ENCODE assay signal across 8 cellular contexts in the genomic region with DNA sequence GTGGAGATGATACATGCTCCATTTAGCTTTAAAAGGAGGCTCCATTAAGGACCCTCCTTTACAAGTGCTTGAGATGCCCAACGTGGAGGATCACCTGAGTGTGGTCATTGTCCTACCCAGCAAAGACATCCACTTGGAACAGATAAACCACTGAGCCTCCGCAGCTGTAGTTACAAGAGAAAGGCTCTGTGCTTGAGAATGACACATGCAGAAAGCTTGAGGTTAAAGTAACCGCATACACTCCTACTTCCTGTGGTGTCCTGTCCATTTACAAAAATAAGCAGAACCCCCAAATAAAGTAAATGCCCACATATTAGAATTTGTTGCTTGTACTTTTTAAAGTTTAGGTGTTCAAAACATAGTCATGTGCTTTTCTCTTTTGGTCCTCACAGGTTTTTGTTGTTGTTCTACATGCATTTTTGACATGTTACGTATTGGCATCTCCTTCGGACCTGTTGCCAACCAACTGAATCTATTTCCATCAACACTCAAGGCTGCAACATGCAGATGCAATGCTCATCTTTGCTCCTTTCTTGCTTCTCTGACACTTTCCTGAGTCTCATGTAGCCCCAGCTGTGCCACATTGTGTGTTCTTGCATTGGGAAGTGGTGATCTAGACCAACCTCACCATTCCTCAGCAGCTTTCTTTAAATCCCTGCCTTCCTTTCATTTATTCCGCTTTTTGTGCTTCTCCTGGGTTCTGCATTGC. TPM values are rescaled to one million over a fixed set of nuclear protein-coding genes. Genes with fewer than 3 reads are reported as not detected.
A peak's percentile ranks its signal among the peaks of the same experiment; 100 is the strongest.
DNase-seq lines count a peak whose midpoint lies in the region; ATAC-seq and TF ChIP-seq lines count a peak whose summit lies in the region.

No MANE protein-coding gene starts in this region.

- TF ChIP-seq CTCF in GM06990 (IDR thresholded peaks at IDR 0.05; ENCODE audit: insufficient read depth, low read length, poor library complexity, severe bottlenecking) (no peak), progenitor cell of endocrine pancreas (IDR thresholded peaks at IDR 0.05; ENCODE audit: unreplicated experiment) (no peak)

- no peak overlapping the region for H3K4me3 Mint-ChIP-seq in progenitor cell of endocrine pancreas (ENCODE audit: low read depth)

- H3K36me3 Mint-ChIP-seq in progenitor cell of endocrine pancreas (ENCODE audit: insufficient read depth) = no peaks in the 10 kb centered on the region

- peak; percentile 57 for DNase-seq in GM06990 (ENCODE audit: extremely low read depth, insufficient read length)
- peak; percentile 16 for DNase-seq in Jurkat, Clone E6-1 (ENCODE audit: low read depth, low spot score)
- peak; percentile 28 for DNase-seq in dedifferentiated amniotic fluid mesenchymal stem cell (ENCODE audit: extremely low spot score)
- DNase-seq in progenitor cell of endocrine pancreas (ENCODE audit: low spot score, unreplicated experiment) = no peak
- DNase-seq in erythroblast (lab: John Stamatoyannopoulos, UW) = no peak
- DNase-seq in NCI-H1436 (lab: John Stamatoyannopoulos, UW) = no peak
- DNase-seq in HUDEP-2 (lab: John Stamatoyannopoulos, UW; ENCODE audit: unreplicated experiment in 76 of 76) = no peak

- no peaks in the 10 kb centered on the region for H3K36me3 ChIP-seq in GM06990 (ENCODE audit: control insufficient read depth, insufficient read depth, low read length)

- no peak overlapping the region for H3K4me3 ChIP-seq in GM06990 (replicated peaks; ENCODE audit: low read depth, low read length)
- no peak overlapping the region for H3K4me3 ChIP-seq in Jurkat, Clone E6-1 (ENCODE audit: low read length)

- TF ChIP-seq POLR2A in erythroblast (IDR thresholded peaks at IDR 0.05; ENCODE audit: low read length) = no peak

- H3K9me3 Mint-ChIP-seq in progenitor cell of endocrine pancreas (ENCODE audit: low read depth) = no peaks in the 10 kb centered on the region

- no peaks in the 10 kb centered on the region for H3K27me3 Mint-ChIP-seq in progenitor cell of endocrine pancreas

- H3K4me1 Mint-ChIP-seq in progenitor cell of endocrine pancreas (ENCODE audit: low read depth) = peaks cover 1% of the 10 kb centered on the region

- peak; percentile 95 for ATAC-seq in GM21723 (IDR thresholded peaks at IDR 0.05; ENCODE audit: unreplicated experiment)

- no peak overlapping the region for H3K27ac Mint-ChIP-seq in progenitor cell of endocrine pancreas

- no peaks in the 10 kb centered on the region for H3K27me3 ChIP-seq in GM06990 (replicated peaks; ENCODE audit: control insufficient read depth, insufficient read depth, low read length)

RNA-seq across cellular contexts. Expression of a gene that starts 56.0 kb away (rescaled TPM):
- not detected for polyA plus RNA-seq in Jurkat, Clone E6-1 (2012; ENCODE audit: insufficient read depth, insufficient read length)
- total RNA-seq in progenitor cell of endocrine pancreas = not detected in 2 replicates

RNA-seq across cellular contexts. Expression of a gene that starts 56.3 kb away (rescaled TPM):
- polyA plus RNA-seq in Jurkat, Clone E6-1 (2012; ENCODE audit: insufficient read depth, insufficient read length) = not detected
- total RNA-seq in progenitor cell of endocrine pancreas = not detected in 2 replicates

Comparison
In these comparisons a context has a peak if more than half of its experiments do, and no peak if none do; other contexts are left out.
1. DNase-seq: peak in GM06990 (single experiment), Jurkat, Clone E6-1 (single experiment) and dedifferentiated amniotic fluid mesenchymal stem cell (single experiment); none in progenitor cell of endocrine pancreas (single experiment), erythroblast (0 of 2), NCI-H1436 (single experiment) and HUDEP-2 (0 of 76).